Comparison of ENCODE assay signal across 1 cellular context in genomic region chr10:5458425-5458824, GRCh38.
A peak's percentile ranks its signal among the peaks of the same experiment; 100 is the strongest.
TF ChIP-seq lines count a peak whose summit lies in the region.

No MANE protein-coding gene starts in this region.

TF ChIP-seq in K562, 482 proteins besides CTCF, POLR2A, EP300 and RAD21 (continued from another document):
- no peak for TF ChIP-seq UBTF (IDR thresholded peaks at IDR 0.05; ENCODE audit: borderline replicate concordance in 1 of 2, low read depth in 2 of 2, low read length in 2 of 2)
- no peak for TF ChIP-seq SAP30 (IDR thresholded peaks at IDR 0.05; ENCODE audit: borderline replicate concordance, insufficient read depth, low read depth, low read length, poor library complexity, severe bottlenecking)
- TF ChIP-seq SMC3 (conservative IDR thresholded peaks at IDR 0.05; ENCODE audit: insufficient read depth, low read depth, low read length): no peak
- no peak for TF ChIP-seq RBM34 (IDR thresholded peaks at IDR 0.05; ENCODE audit: borderline replicate concordance, insufficient read depth, low read length)
- no peak for TF ChIP-seq KDM1A (IDR thresholded peaks at IDR 0.05)
- TF ChIP-seq CBFB (CRISPR knock-in tag; IDR thresholded peaks at IDR 0.05): no peak
- TF ChIP-seq DDX20 (tag; IDR thresholded peaks at IDR 0.05; ENCODE audit: low read depth): no peak
- TF ChIP-seq KDM2B (CRISPR knock-in tag; IDR thresholded peaks at IDR 0.05): no peak
- TF ChIP-seq SUPT5H (IDR thresholded peaks at IDR 0.05): peak; percentile 35; the same call in 1 of the 2 replicates
- TF ChIP-seq ETV1 (tag; conservative IDR thresholded peaks at IDR 0.05; ENCODE audit: low read depth): no peak
- no peak for TF ChIP-seq LEF1 (IDR thresholded peaks at IDR 0.05)
- no peak for TF ChIP-seq MYBL2 (IDR thresholded peaks at IDR 0.05; ENCODE audit: low read depth)
- TF ChIP-seq MYBL2 (CRISPR knock-in tag; IDR thresholded peaks at IDR 0.05; ENCODE audit: borderline replicate concordance): no peak
- no peak for TF ChIP-seq CREB1 (IDR thresholded peaks at IDR 0.05)
- no peak for TF ChIP-seq CREB1 (CRISPR knock-in tag; IDR thresholded peaks at IDR 0.05)
- no peak for TF ChIP-seq ZNF77 (CRISPR knock-in tag; IDR thresholded peaks at IDR 0.05)
- TF ChIP-seq CEBPZ (IDR thresholded peaks at IDR 0.05; ENCODE audit: borderline replicate concordance, low read depth, low read length): no peak
- no peak for TF ChIP-seq SP1 (CRISPR knock-in tag; IDR thresholded peaks at IDR 0.05)
- TF ChIP-seq MTA2 (IDR thresholded peaks at IDR 0.05; ENCODE audit: low read depth): no peak
- TF ChIP-seq STAT6 (CRISPR knock-in tag; IDR thresholded peaks at IDR 0.05): no peak
- TF ChIP-seq CBX1 (IDR thresholded peaks at IDR 0.05; ENCODE audit: low read depth): no peak
- no peak for TF ChIP-seq ASH1L (IDR thresholded peaks at IDR 0.05; ENCODE audit: borderline replicate concordance, low read depth, partially characterized antibody)
- TF ChIP-seq SOX6 (IDR thresholded peaks at IDR 0.05): no peak
- TF ChIP-seq FOXP4 (CRISPR knock-in tag; IDR thresholded peaks at IDR 0.05; ENCODE audit: borderline replicate concordance): no peak
- TF ChIP-seq FOXK1 (CRISPR knock-in tag; IDR thresholded peaks at IDR 0.05; ENCODE audit: borderline replicate concordance): no peak
- no peak for TF ChIP-seq ZNF444 (CRISPR knock-in tag; IDR thresholded peaks at IDR 0.05)
- TF ChIP-seq BCOR (IDR thresholded peaks at IDR 0.05): no peak
- TF ChIP-seq ZNF165 (CRISPR knock-in tag; IDR thresholded peaks at IDR 0.05; ENCODE audit: borderline replicate concordance): no peak
- TF ChIP-seq ZNF217 (CRISPR knock-in tag; IDR thresholded peaks at IDR 0.05): no peak
- no peak for TF ChIP-seq MCM7 (IDR thresholded peaks at IDR 0.05)
- TF ChIP-seq MAFF (IDR thresholded peaks at IDR 0.05; ENCODE audit: low read length): 0 out of 2 replicates have a peak, but pooled peaks have one; percentile 38
- TF ChIP-seq PPARD (CRISPR knock-in tag; IDR thresholded peaks at IDR 0.05): no peak
- no peak for TF ChIP-seq CHD4 (IDR thresholded peaks at IDR 0.05; ENCODE audit: insufficient read depth, insufficient replicate concordance, low read depth, low read length, poor library complexity, severe bottlenecking)
- no peak for TF ChIP-seq ZBTB8A (IDR thresholded peaks at IDR 0.05; ENCODE audit: partially characterized antibody)
- no peak for TF ChIP-seq NFXL1 (CRISPR knock-in tag; IDR thresholded peaks at IDR 0.05)
- no peak for TF ChIP-seq TFAM (CRISPR knock-in tag; conservative IDR thresholded peaks at IDR 0.05)
- TF ChIP-seq SIRT6 (IDR thresholded peaks at IDR 0.05; ENCODE audit: low read depth, low read length): no peak
- TF ChIP-seq NFE2L1 (tag; IDR thresholded peaks at IDR 0.05; ENCODE audit: borderline replicate concordance, low read depth): no peak
- no peak for TF ChIP-seq BRCA1 (IDR thresholded peaks at IDR 0.05)
- TF ChIP-seq BRCA1 (CRISPR knock-in tag; IDR thresholded peaks at IDR 0.05): no peak
- TF ChIP-seq DMBX1 (CRISPR knock-in tag; IDR thresholded peaks at IDR 0.05; ENCODE audit: borderline replicate concordance): no peak
- TF ChIP-seq ZKSCAN1 (IDR thresholded peaks at IDR 0.05; ENCODE audit: low read depth, low read length): no peak
- no peak for TF ChIP-seq GABPA (tag; conservative IDR thresholded peaks at IDR 0.05; ENCODE audit: low read depth)
- no peak for TF ChIP-seq BCL6 (CRISPR knock-in tag; IDR thresholded peaks at IDR 0.05)
- TF ChIP-seq RAD51 (IDR thresholded peaks at IDR 0.05; ENCODE audit: borderline replicate concordance, low read depth): no peak
- TF ChIP-seq ZNF277 (CRISPR knock-in tag; IDR thresholded peaks at IDR 0.05; ENCODE audit: borderline replicate concordance): no peak
- no peak for TF ChIP-seq FOXP1 (CRISPR knock-in tag; IDR thresholded peaks at IDR 0.05)
- no peak for TF ChIP-seq HMG20A (CRISPR knock-in tag; conservative IDR thresholded peaks at IDR 0.05)
- no peak for TF ChIP-seq SMAD2 (IDR thresholded peaks at IDR 0.05; ENCODE audit: low read depth, low read length)
